ENCODE assay signal across 20 cellular contexts in genomic region chr2:105671156-105671555, GRCh38.
A peak's percentile ranks its signal among the peaks of the same experiment; 100 is the strongest.
DNase-seq lines count a peak whose midpoint lies in the region; ATAC-seq, FAIRE-seq and TF ChIP-seq lines count a peak whose summit lies in the region.
"Had no signal": no experiment of that assay in that cellular context is flagged by ENCODE, and none has a peak within 500 bp of the region (broad histone marks: within the 10 kb centered on the region; RNA-seq: fewer than 3 reads in every experiment).

No MANE protein-coding gene starts in this region.

- no peaks in the 10 kb centered on the region for H4K20me1 ChIP-seq in HepG2 (ENCODE audit: insufficient read depth, low read length)

- no peak overlapping the region for H2AFZ ChIP-seq in HepG2 (ENCODE audit: low read length)

- POLR2A ChIA-PET in HepG2 (lab: Yijun Ruan, JAX) = no interaction called here

- in situ Hi-C loops in HepG2 (cut with HindIII; ENCODE audit: extremely low pct_ligation_motif_present, low pct_unique_long_range_greater_than_20kb) = no loop called here
- in situ Hi-C loops in HAP-1 (cut with MboI; ENCODE audit: low sequenced_read_pairs) = no loop called here

- intact Hi-C loops in HepG2 (cut with micrococcal nuclease; ENCODE audit: unreplicated experiment) = no loop called here
- intact Hi-C loops in right lobe of liver (cut with DNase I) = no loop called here
- intact Hi-C loops in aorta (cut with DNase I) = no loop called here

- no peak overlapping the region for H3K9ac ChIP-seq in HepG2 (ENCODE audit: insufficient read depth, low read depth, low read length)
- H3K9ac ChIP-seq: KMS-11 had no signal

- no peak overlapping the region for H3K27ac ChIP-seq in HepG2 (ENCODE audit: extremely low read length, insufficient read depth, low read length)
- H3K27ac ChIP-seq in right lobe of liver = no peak overlapping the region
- no peak overlapping the region for H3K27ac ChIP-seq in right atrium auricular region
- no peak overlapping the region for H3K27ac ChIP-seq in aorta (ENCODE audit: low read depth in 1 of 2, low read length in 2 of 2)
- H3K27ac ChIP-seq: HL-60, KMS-11, pancreas, spleen, uterus had no signal

- CTCF ChIA-PET in HepG2 (lab: Yijun Ruan, JAX; ENCODE audit: low intra/inter-chr PET ratio, low total read pairs) = no interaction called here

- no peak overlapping the region for H3K4me2 ChIP-seq in HepG2 (ENCODE audit: low read depth, low read length)
- H3K4me2 ChIP-seq: KMS-11 had no signal

- H3K36me3 ChIP-seq in HepG2 (replicated peaks in 1 of 2; ENCODE audit: control insufficient read depth in 1 of 2, insufficient read depth in 2 of 2, low read length in 2 of 2) = no peaks in the 10 kb centered on the region
- no peaks in the 10 kb centered on the region for H3K36me3 ChIP-seq in right lobe of liver
- no peaks in the 10 kb centered on the region for H3K36me3 ChIP-seq in right atrium auricular region
- no peaks in the 10 kb centered on the region for H3K36me3 ChIP-seq in aorta (ENCODE audit: control insufficient read depth in 1 of 2, insufficient read depth in 2 of 2, low read length in 1 of 2)
- H3K36me3 ChIP-seq in HAP-1 (replicated peaks) = no peaks in the 10 kb centered on the region
- H3K36me3 ChIP-seq: pancreas, spleen, uterus had no signal

- no peak for TF ChIP-seq POLR2A in HepG2 (IDR thresholded peaks at IDR 0.05; ENCODE audit: insufficient read depth in 1 of 2, low read depth in 2 of 2, low read length in 2 of 2)
- TF ChIP-seq POLR2A in right lobe of liver (IDR thresholded peaks at IDR 0.05) = no peak

- 40% methylated on average over 8 of the region's 8 CpGs for WGBS in HepG2 (ENCODE audit: low lambda C conversion rate)
- 47% methylated on average over 6 of the region's 8 CpGs for WGBS in right lobe of liver (ENCODE audit: insufficient coverage, low coverage, low lambda C conversion rate, missing lambda C conversion rate)
- WGBS in aorta, 2 donors = 12 to 16% methylated on average over 8 of the region's 8 CpGs

- TF ChIP-seq CTCF in HepG2 (CRISPR knock-in tag; IDR thresholded peaks at IDR 0.05) = no peak
- TF ChIP-seq CTCF in right lobe of liver (IDR thresholded peaks at IDR 0.05) = no peak
- TF ChIP-seq CTCF in epithelial cell of esophagus (IDR thresholded peaks at IDR 0.05; ENCODE audit: insufficient read depth, low read depth, low read length, missing control alignments) = no peak
- TF ChIP-seq CTCF in right atrium auricular region (IDR thresholded peaks at IDR 0.05) = no peak

- TF ChIP-seq RAD21 in HepG2 (CRISPR knock-in tag; IDR thresholded peaks at IDR 0.05) = no peak

- H3K79me2 ChIP-seq in HepG2 (ENCODE audit: insufficient read depth, low read length) = no peaks in the 10 kb centered on the region

- FAIRE-seq in HepG2 (lab: Jason Lieb, UNC) = no peak
- FAIRE-seq: GM12878, pancreas had no signal

- BruUV-seq in HepG2 (replicated peaks; lab: Mats Ljungman, UMichigan) = no TSS peak

- no peak for DNase-seq in HepG2 (ENCODE audit: low spot score)
- no peak for DNase-seq in right lobe of liver
- peak; percentile 34 for DNase-seq in epithelial cell of esophagus (ENCODE audit: low read depth)
- peak; percentile 65 for DNase-seq in right atrium auricular region (ENCODE audit: low spot score)
- DNase-seq in aorta = peak; percentile 75 to 86
- no peak for DNase-seq in stimulated activated CD4-positive, alpha-beta T cell treated with anti-CD3 and anti-CD28 coated beads, Interleukin-2, amount 100 ng/mL, for 24 hours
- DNase-seq in stimulated activated CD4-positive, alpha-beta T cell treated with anti-CD3 and anti-CD28 coated beads, Interleukin-4, amount 100 ng/mL, for 1 hour = no peak
- no peak for DNase-seq in HAP-1 (ENCODE audit: low spot score in 2 of 2)
- DNase-seq: activated CD4-positive, CD25-positive, alpha-beta regulatory T cell treated with anti-CD3 and anti-CD28 coated beads, Interleukin-2, amount 50 U/mL, for 72 hours; CD4-positive, alpha-beta memory T cell; EL; NCI-H1436 treated with DMSO at 0.1 percent for 48 hours; pancreas; spleen; stimulated activated naive CD4-positive, alpha-beta T cell treated with Interleukin-2 at 50 U/mL for 16 hours had no signal

- H3K4me1 ChIP-seq in HepG2 (ENCODE audit: insufficient read depth, low read length) (no peaks in the 10 kb centered on the region), right lobe of liver (no peaks in the 10 kb centered on the region), right atrium auricular region (no peaks in the 10 kb centered on the region), aorta (ENCODE audit: control insufficient read depth in 1 of 2, insufficient read depth in 2 of 2, low read length in 2 of 2) (no peaks in the 10 kb centered on the region), HAP-1 (no peaks in the 10 kb centered on the region)
- H3K4me1 ChIP-seq: pancreas, uterus had no signal

- H3K27me3 ChIP-seq in HepG2 (ENCODE audit: control insufficient read depth in 1 of 2, insufficient read depth in 2 of 2, low read length in 2 of 2) (peaks cover 0 to 11% of the 10 kb centered on the region in 2 experiments; a peak in 3 of 5 replicates), right lobe of liver (no peaks in the 10 kb centered on the region), right atrium auricular region (no peaks in the 10 kb centered on the region), aorta (ENCODE audit: control insufficient read depth in 1 of 2, insufficient read depth in 2 of 2, low read length in 1 of 2) (no peaks in the 10 kb centered on the region), HAP-1 (ENCODE audit: low read depth) (no peaks in the 10 kb centered on the region)
- H3K27me3 ChIP-seq: dorsolateral prefrontal cortex, pancreas, spleen, uterus had no signal

- no peak for TF ChIP-seq EP300 in HepG2 (IDR thresholded peaks at IDR 0.05; ENCODE audit: low read depth in 2 of 2, low read length in 2 of 2)
- no peak for TF ChIP-seq EP300 in HepG2 (CRISPR knock-in tag; IDR thresholded peaks at IDR 0.05; ENCODE audit: borderline replicate concordance)

- H3K4me3 ChIP-seq in HepG2 (replicated peaks in 1 of 3; ENCODE audit: insufficient read depth in 1 of 3, low read depth in 2 of 3, low read length in 3 of 3) = no peak overlapping the region
- no peak overlapping the region for H3K4me3 ChIP-seq in right lobe of liver
- no peak overlapping the region for H3K4me3 ChIP-seq in epithelial cell of esophagus (ENCODE audit: low read length)
- H3K4me3 ChIP-seq in right atrium auricular region = no peak overlapping the region
- H3K4me3 ChIP-seq in aorta (ENCODE audit: low read length in 2 of 2) = no peak overlapping the region
- H3K4me3 ChIP-seq in HAP-1 = no peak overlapping the region
- H3K4me3 ChIP-seq: dorsolateral prefrontal cortex, GM12878, pancreas, spleen, uterus had no signal

- no peak for ATAC-seq in HepG2
- ATAC-seq in right lobe of liver = no peak
- no peak for ATAC-seq in aorta (ENCODE audit: low FRiP score)
- ATAC-seq: GM12878, pancreas had no signal

- H3K9me3 ChIP-seq in HepG2 (ENCODE audit: low read length) (peaks cover under 1% of the 10 kb centered on the region; the same call in 1 of the 2 replicates), right lobe of liver (no peaks in the 10 kb centered on the region), right atrium auricular region (peaks cover 0 to 13% of the 10 kb centered on the region in 2 donors), aorta (ENCODE audit: control insufficient read depth, low read length) (peaks cover under 1% of the 10 kb centered on the region), HAP-1 (no peaks in the 10 kb centered on the region)
- H3K9me3 ChIP-seq: pancreas, uterus had no signal

TF ChIP-seq in HepG2, 621 proteins besides CTCF, POLR2A, EP300 and RAD21:
- no peak for TF ChIP-seq ZNF333 (CRISPR knock-in tag; IDR thresholded peaks at IDR 0.05; ENCODE audit: borderline replicate concordance)
- 0 out of 2 replicates have a peak, but pooled peaks have one; percentile 6 for TF ChIP-seq CREB1 (IDR thresholded peaks at IDR 0.05)
- no peak for TF ChIP-seq CREB1 (CRISPR knock-in tag; IDR thresholded peaks at IDR 0.05)
- TF ChIP-seq TOE1 (CRISPR knock-in tag; IDR thresholded peaks at IDR 0.05) = no peak

Comparison
In these comparisons a context has a peak if more than half of its experiments do, and no peak if none do; other contexts are left out.
1. DNase-seq: peak in epithelial cell of esophagus (single experiment), right atrium auricular region (single experiment) and aorta (2 of 2); none in HepG2 (single experiment), right lobe of liver (0 of 3), stimulated activated CD4-positive, alpha-beta T cell treated with anti-CD3 and anti-CD28 coated beads, Interleukin-2, amount 100 ng/mL, for 24 hours (0 of 2), stimulated activated CD4-positive, alpha-beta T cell treated with anti-CD3 and anti-CD28 coated beads, Interleukin-4, amount 100 ng/mL, for 1 hour (single experiment) and HAP-1 (0 of 2).